29 cellular contexts compared by ENCODE assay signal in genomic region chr22:22358136-22358535, GRCh38.
A peak's percentile ranks its signal among the peaks of the same experiment; 100 is the strongest.
DNase-seq lines count a peak whose midpoint lies in the region; ATAC-seq, FAIRE-seq and TF ChIP-seq lines count a peak whose summit lies in the region.
"Had no signal": no experiment of that assay in that cellular context is flagged by ENCODE, and none has a peak within 500 bp of the region (broad histone marks: within the 10 kb centered on the region; RNA-seq: fewer than 3 reads in every experiment).

No MANE protein-coding gene starts in this region.

- 0 out of 2 replicates have a peak, but pooled peaks cover 3% of the 10 kb centered on the region for H3K9me2 ChIP-seq in GM23338 (ENCODE audit: insufficient read depth)

- H3K9me3 ChIP-seq in BLaER1 (no peaks in the 10 kb centered on the region), K562 (replicated peaks; ENCODE audit: control insufficient read depth, insufficient read depth, low read depth, low read length) (no peaks in the 10 kb centered on the region), A673 (ENCODE audit: low read depth, low read length, poor library complexity, severe bottlenecking) (no peaks in the 10 kb centered on the region)
- H3K9me3 ChIP-seq: Peyer's patch had no signal

- H3K4me1 ChIP-seq in BLaER1 (peaks cover 55% of the 10 kb centered on the region), K562 (replicated peaks in 1 of 2; ENCODE audit: control insufficient read depth in 2 of 2, insufficient read depth in 2 of 2, low read length in 2 of 2) (peaks cover 0 to 5% of the 10 kb centered on the region in 2 experiments; a peak in 1 of 5 replicates), GM23338 (ENCODE audit: insufficient read depth) (no peaks in the 10 kb centered on the region), A673 (ENCODE audit: insufficient read depth, low read length, poor library complexity, severe bottlenecking) (no peaks in the 10 kb centered on the region)

- H3K4me2 ChIP-seq in BLaER1 (peak overlapping the region; percentile 61), K562 (ENCODE audit: insufficient read depth, low read length) (no peak overlapping the region), GM23338 (no peak overlapping the region)

- H3K79me2 ChIP-seq in K562 (ENCODE audit: control insufficient read depth, insufficient read depth, low read length) (no peaks in the 10 kb centered on the region), GM23338 (replicated peaks; ENCODE audit: insufficient read depth) (no peaks in the 10 kb centered on the region)

- H3K27me3 ChIP-seq in BLaER1, result no peaks in the 10 kb centered on the region
- H3K27me3 ChIP-seq in K562 (ENCODE audit: control insufficient read depth in 2 of 2, insufficient read depth in 2 of 2, low read length in 2 of 2), result peaks cover 11 to 21% of the 10 kb centered on the region in 2 experiments; a peak in 3 of 5 replicates
- peaks cover 100% of the 10 kb centered on the region for H3K27me3 ChIP-seq in GM23338 (ENCODE audit: insufficient read depth)
- peaks cover 41% of the 10 kb centered on the region for H3K27me3 ChIP-seq in A673 (replicated peaks; ENCODE audit: insufficient read depth, low read depth, low read length, poor library complexity)
- H3K27me3 ChIP-seq: Peyer's patch, SJCRH30 had no signal

- TF ChIP-seq EP300 in K562 (IDR thresholded peaks at IDR 0.05; ENCODE audit: low read length), result no peak

- POLR2A ChIA-PET in K562 (lab: Yijun Ruan, JAX), result interaction anchor here (3.3 kb wide), 1 partner anchor 11 kb away, joined by 14 read pairs; no protein-coding TSS in a partner anchor
- POLR2A ChIA-PET in A673 (lab: Charles Lee; ENCODE audit: low non-redundant PET), result no interaction called here

- H3K27ac ChIP-seq in BLaER1, result peak overlapping the region; percentile 86
- no peak overlapping the region for H3K27ac ChIP-seq in K562 (ENCODE audit: extremely low read depth, low read depth, low read length)
- H3K27ac ChIP-seq in GM23338 (ENCODE audit: low read depth), result no peak overlapping the region
- H3K27ac ChIP-seq in A673 (ENCODE audit: low read depth, low read length, poor library complexity, severe bottlenecking), result no peak overlapping the region
- H3K27ac ChIP-seq: GM23248, KMS-11, SJCRH30 had no signal

- intact Hi-C loops in K562 (cut with micrococcal nuclease), result loop anchor here (5.0 to 10.0 kb wide), 2 partner anchors 234 to 327 kb away; no protein-coding TSS in a partner anchor
- intact Hi-C loops in A673 (cut with micrococcal nuclease; ENCODE audit: unreplicated experiment), result no loop called here

- no peaks in the 10 kb centered on the region for H3F3A ChIP-seq in GM23338 (replicated peaks; ENCODE audit: low read depth)

- ATAC-seq in K562 (peak; percentile 2; the same call in 2 of the 3 replicates), GM23338 (no peak)
- ATAC-seq in stimulated activated memory B cell treated with anti-CD40 and anti-IgM and Interleukin-4, amounts not matched to agents 10 μg/mL and 1 μg/mL and 100 μg/mL, for 72 hours, result no peak

- H3K4me1 Mint-ChIP-seq in stimulated activated memory B cell treated with anti-CD40 and anti-IgM and Interleukin-4, amounts not matched to agents 10 μg/mL and 1 μg/mL and 100 μg/mL, for 72 hours, result peaks cover 52% of the 10 kb centered on the region
- no peaks in the 10 kb centered on the region for H3K4me1 Mint-ChIP-seq in GM23338

- H3K9me3 Mint-ChIP-seq in stimulated activated memory B cell treated with anti-CD40 and anti-IgM and Interleukin-4, amounts not matched to agents 10 μg/mL and 1 μg/mL and 100 μg/mL, for 72 hours, result peaks cover 4% of the 10 kb centered on the region
- peaks cover 18% of the 10 kb centered on the region for H3K9me3 Mint-ChIP-seq in GM23338
- H3K9me3 Mint-ChIP-seq: CD14-positive monocyte; CD8-positive, alpha-beta memory T cell; T-cell had no signal

- CTCF ChIA-PET in K562 (lab: Yijun Ruan, JAX; ENCODE audit: low intra/inter-chr PET ratio), result interaction anchor here (1.4 to 2.2 kb wide), 2 partner anchors 64 to 73 kb away, joined by 4 to 11 read pairs; no protein-coding TSS in a partner anchor
- CTCF ChIA-PET in A673 (lab: Charles Lee), result no interaction called here

- in situ Hi-C loops in K562 (cut with MboI), result no loop called here

- no peaks in the 10 kb centered on the region for H3K9me1 ChIP-seq in K562 (ENCODE audit: control insufficient read depth, insufficient read depth, low read length)

- peak overlapping the region; percentile 54 for H3K27ac Mint-ChIP-seq in stimulated activated memory B cell treated with anti-CD40 and anti-IgM and Interleukin-4, amounts not matched to agents 10 μg/mL and 1 μg/mL and 100 μg/mL, for 72 hours
- H3K27ac Mint-ChIP-seq in GM23338, result no peak overlapping the region
- H3K27ac Mint-ChIP-seq: CD14-positive monocyte; CD8-positive, alpha-beta memory T cell; H9; T-cell had no signal

- DNase-seq in NAMALWA (ENCODE audit: low spot score) (peak; percentile 35), K562 (ENCODE audit: extremely low read depth in 1 of 4, low spot score in 3 of 4) (no peak), GM23338 (ENCODE audit: low spot score) (no peak), occipital lobe (lab: John Stamatoyannopoulos, UW) (no peak), A673 (ENCODE audit: low spot score) (no peak)
- DNase-seq: AML-193; Calu3; CD8-positive, alpha-beta memory T cell; DMS79 treated with DMSO at 0.1 percent for 48 hours; GM23248; H9; MM.1S; NCI-H1048; NCI-H1417; NCI-H1694; NCI-H2029 treated with DMSO at 0.1 percent for 48 hours; NCI-H446 treated with DMSO at 0.1 percent for 48 hours; NCI-H526; NCI-H82; NK-92 treated with Interleukin-12 subunit alpha and Interleukin-12 subunit beta, amount 100 ng/mL, for 24 hours; OCI-M1; T-cell had no signal

- H3K36me3 ChIP-seq in BLaER1, result no peaks in the 10 kb centered on the region
- no peaks in the 10 kb centered on the region for H3K36me3 ChIP-seq in K562 (ENCODE audit: control insufficient read depth, insufficient read depth, low read length)
- no peaks in the 10 kb centered on the region for H3K36me3 ChIP-seq in GM23338 (ENCODE audit: insufficient read depth)
- H3K36me3 ChIP-seq in A673 (ENCODE audit: insufficient read depth, low read length, poor library complexity, severe bottlenecking), result no peaks in the 10 kb centered on the region
- H3K36me3 ChIP-seq: Peyer's patch, SJCRH30 had no signal

- H3K4me3 ChIP-seq in BLaER1 (no peak overlapping the region; the same call in 1 of the 2 replicates), K562 (no peak overlapping the region), GM23338 (no peak overlapping the region), A673 (ENCODE audit: low read depth, low read length, poor library complexity, severe bottlenecking) (no peak overlapping the region)
- H3K4me3 ChIP-seq: GM23248, Peyer's patch, SJCRH30 had no signal

- peak overlapping the region; percentile 49 for H3K4me3 Mint-ChIP-seq in stimulated activated memory B cell treated with anti-CD40 and anti-IgM and Interleukin-4, amounts not matched to agents 10 μg/mL and 1 μg/mL and 100 μg/mL, for 72 hours
- no peak overlapping the region for H3K4me3 Mint-ChIP-seq in GM23338
- H3K4me3 Mint-ChIP-seq: CD14-positive monocyte; CD8-positive, alpha-beta memory T cell; H9; T-cell had no signal

- H4K20me1 ChIP-seq in BLaER1, result no peaks in the 10 kb centered on the region
- peaks cover 19% of the 10 kb centered on the region; the same call in 1 of the 2 replicates for H4K20me1 ChIP-seq in K562 (replicated peaks; ENCODE audit: control insufficient read depth, insufficient read depth, low read length)
- no peaks in the 10 kb centered on the region for H4K20me1 ChIP-seq in GM23338 (replicated peaks; ENCODE audit: insufficient read depth)

- no peaks in the 10 kb centered on the region for H3K27me3 Mint-ChIP-seq in stimulated activated memory B cell treated with anti-CD40 and anti-IgM and Interleukin-4, amounts not matched to agents 10 μg/mL and 1 μg/mL and 100 μg/mL, for 72 hours
- H3K27me3 Mint-ChIP-seq in GM23338 (ENCODE audit: insufficient read depth, low read depth, poor library complexity), result peaks cover 95% of the 10 kb centered on the region

- H3K9ac ChIP-seq in BLaER1, result peak overlapping the region; percentile 65; the same call in 1 of the 2 replicates
- no peak overlapping the region for H3K9ac ChIP-seq in K562 (ENCODE audit: insufficient read depth in 1 of 2, low read depth in 2 of 2, low read length in 2 of 2)
- H3K9ac ChIP-seq: GM23248, KMS-11 had no signal

- BruUV-seq in K562 (replicated peaks; lab: Mats Ljungman, UMichigan), result no TSS peak
- no TSS peak for BruUV-seq in A673 (replicated peaks; lab: Mats Ljungman, UMichigan)

- peaks cover 5% of the 10 kb centered on the region for H3K36me3 Mint-ChIP-seq in stimulated activated memory B cell treated with anti-CD40 and anti-IgM and Interleukin-4, amounts not matched to agents 10 μg/mL and 1 μg/mL and 100 μg/mL, for 72 hours
- H3K36me3 Mint-ChIP-seq in GM23338 (ENCODE audit: low read depth), result peaks cover 9% of the 10 kb centered on the region; the same call in 2 of the 3 replicates
- H3K36me3 Mint-ChIP-seq: CD14-positive monocyte, T-cell had no signal

- no peak for TF ChIP-seq RAD21 in K562 (CRISPR knock-in tag; conservative IDR thresholded peaks at IDR 0.05 in 1 of 2, IDR thresholded peaks at IDR 0.05 in 1 of 2)

- WGBS in K562 (ENCODE audit: insufficient coverage, low coverage, missing lambda C conversion rate), result 3% methylated on average over 5 of the region's 5 CpGs

- no peak for TF ChIP-seq POLR2A in K562 (conservative IDR thresholded peaks at IDR 0.05)

- FAIRE-seq in K562 (lab: Jason Lieb, UNC), result no peak
- FAIRE-seq: A204.1 had no signal

- TF ChIP-seq CTCF in K562 (IDR thresholded peaks at IDR 0.05 in 2 of 3, conservative IDR thresholded peaks at IDR 0.05 in 1 of 3; ENCODE audit: insufficient read depth in 2 of 3, low read depth in 1 of 3, low read length in 3 of 3), result no peak
- no peak for TF ChIP-seq CTCF in GM23338 (conservative IDR thresholded peaks at IDR 0.05; ENCODE audit: low read depth in 2 of 2)
- TF ChIP-seq CTCF in A673 (conservative IDR thresholded peaks at IDR 0.05; ENCODE audit: low read depth, low read length), result no peak

- no peak overlapping the region for H2AFZ ChIP-seq in K562 (ENCODE audit: low read depth, low read length)
- H2AFZ ChIP-seq in GM23338, result no peak overlapping the region
- H2AFZ ChIP-seq: GM23248 had no signal

TF ChIP-seq in K562, 482 proteins besides CTCF, POLR2A, EP300 and RAD21:
- no peak for TF ChIP-seq GTF2B (IDR thresholded peaks at IDR 0.05; ENCODE audit: extremely low read depth, insufficient read length)

TF ChIP-seq in GM23338, 12 proteins besides CTCF, POLR2A, EP300 and RAD21 (continues in another document):
- TF ChIP-seq EZH2phosphoT487 (IDR thresholded peaks at IDR 0.05; ENCODE audit: unreplicated experiment), result no peak
